Comparison of ENCODE assay signal across 8 cellular contexts in the genomic region with DNA sequence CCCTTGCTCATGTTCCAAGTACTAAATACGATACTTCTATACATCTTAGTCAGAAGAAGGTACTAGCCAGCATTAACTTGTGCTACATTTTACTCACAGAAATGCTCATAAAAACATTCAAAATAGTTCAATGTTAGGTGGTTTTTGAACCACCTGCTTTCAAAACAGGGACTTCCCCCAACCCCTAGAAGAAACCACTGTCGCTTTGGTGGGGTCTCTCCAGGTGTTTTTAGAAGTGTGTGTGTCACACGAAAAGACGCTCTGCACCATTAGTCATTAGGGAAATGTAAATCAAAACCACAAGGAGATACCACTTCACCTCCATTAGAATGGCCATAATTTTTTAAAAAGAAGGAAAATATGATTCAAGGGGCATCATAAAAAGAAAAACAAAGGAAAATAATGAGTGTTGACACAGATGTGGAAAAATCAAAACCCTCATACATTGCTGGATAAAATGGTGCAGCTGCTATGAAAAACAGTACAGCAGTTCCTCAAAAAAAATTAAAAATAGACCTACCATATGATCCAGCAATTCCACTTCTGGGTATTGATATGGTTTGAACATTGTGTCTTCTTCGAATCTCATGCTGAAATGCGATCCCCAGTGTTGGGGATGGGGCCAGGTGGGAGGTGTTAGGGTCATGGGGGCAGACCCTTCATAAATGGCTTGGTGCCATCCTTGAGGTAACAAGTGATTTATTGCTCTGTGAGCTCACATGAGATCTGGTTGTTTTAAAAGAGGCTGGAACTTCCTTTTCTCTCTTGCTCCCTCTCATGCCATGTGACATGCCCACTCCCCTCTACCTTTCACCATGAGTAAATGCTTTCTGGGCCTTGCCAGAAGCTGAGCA.
DNase-seq lines count a peak whose midpoint lies in the region; ATAC-seq and TF ChIP-seq lines count a peak whose summit lies in the region.

No MANE protein-coding gene starts in this region.

- no peak overlapping the region for H3K4me3 Mint-ChIP-seq in CD4-positive, alpha-beta T cell

- peak; percentile 60 for ATAC-seq in CD4-positive, alpha-beta T cell (ENCODE audit: poor library complexity)
- peak; percentile 55 for ATAC-seq in HG03565 (IDR thresholded peaks at IDR 0.05; ENCODE audit: unreplicated experiment)
- ATAC-seq in activated CD4-positive, CD25-positive, alpha-beta regulatory T cell treated with anti-CD3 and anti-CD28 coated beads, Interleukin-2, amount 50 U/mL, for 24 hours: peak; percentile 81 to 83

- no peak overlapping the region for H3K27ac ChIP-seq in CD4-positive, alpha-beta T cell (ENCODE audit: low read depth, low read length)

- peak in 4 of 10 experiments; percentile 4 to 24 (median 8) for DNase-seq in CD4-positive, alpha-beta T cell
- peak; percentile 57 for DNase-seq in GM20000 (ENCODE audit: low spot score)
- peak; percentile 33 for DNase-seq in kidney tubule cell (ENCODE audit: low spot score)
- no peak for DNase-seq in ecto neural progenitor cell (ENCODE audit: low spot score)
- no peak for DNase-seq in NCI-H774 (lab: John Stamatoyannopoulos, UW)
- no peak for DNase-seq in GM03348 (ENCODE audit: low spot score)

- no peaks in the 10 kb centered on the region for H3K27me3 ChIP-seq in CD4-positive, alpha-beta T cell (ENCODE audit: control insufficient read depth, insufficient read depth, low read length)

- CTCF ChIA-PET in CD4-positive, alpha-beta T cell (lab: Charles Lee): interaction anchor here (0.8 kb wide), 1 partner anchor 27 kb away, joined by 3 read pairs; no protein-coding TSS in a partner anchor

- no peak for TF ChIP-seq CTCF in CD4-positive, alpha-beta T cell (IDR thresholded peaks at IDR 0.05)
- TF ChIP-seq CTCF in GM20000 (IDR thresholded peaks at IDR 0.05; ENCODE audit: extremely low read depth, missing control alignments): no peak

- H3K27me3 Mint-ChIP-seq in CD4-positive, alpha-beta T cell: no peaks in the 10 kb centered on the region

- no peaks in the 10 kb centered on the region for H3K9me3 ChIP-seq in CD4-positive, alpha-beta T cell (ENCODE audit: control insufficient read depth, low read length)

- peaks cover 17% of the 10 kb centered on the region for H3K4me1 Mint-ChIP-seq in CD4-positive, alpha-beta T cell (ENCODE audit: low read depth)

- H3K27ac Mint-ChIP-seq in CD4-positive, alpha-beta T cell: no peak overlapping the region

- no peaks in the 10 kb centered on the region for H3K36me3 Mint-ChIP-seq in CD4-positive, alpha-beta T cell (ENCODE audit: low read depth)

- intact Hi-C loops in CD4-positive, alpha-beta T cell (cut with DNase I, micrococcal nuclease): no loop called here

- no peaks in the 10 kb centered on the region for H3K9me3 Mint-ChIP-seq in CD4-positive, alpha-beta T cell

- POLR2A ChIA-PET in CD4-positive, alpha-beta T cell (lab: Charles Lee): no interaction called here

Comparison
In these comparisons a context has a peak if more than half of its experiments do, and no peak if none do; other contexts are left out.
1. DNase-seq: peak in GM20000 (single experiment) and kidney tubule cell (single experiment); none in ecto neural progenitor cell (single experiment), NCI-H774 (single experiment) and GM03348 (single experiment).
2. Peak in every context shown above with its lines, with median percentiles within 50 percentile points of each other: ATAC-seq.